Comparison of ENCODE assay signal across 1 cellular context in the genomic region with DNA sequence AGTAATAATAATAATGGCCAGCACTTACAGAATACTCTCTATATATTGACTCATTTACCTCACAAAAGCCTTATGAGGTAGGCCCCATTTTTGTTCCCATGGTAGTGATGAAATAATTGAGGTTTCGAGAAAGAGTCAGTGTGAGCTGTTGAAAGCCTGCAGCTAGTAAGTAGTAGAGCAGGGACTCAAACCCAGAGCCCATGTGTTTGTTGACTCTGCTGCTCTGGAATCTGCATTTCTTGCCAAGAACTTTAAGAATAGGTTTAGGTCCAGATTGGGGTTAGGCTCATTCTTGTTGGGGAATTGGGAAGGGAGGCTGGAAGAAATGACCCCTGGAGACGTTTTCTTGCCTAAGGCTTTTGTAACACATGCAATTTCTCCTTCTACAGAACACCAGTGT.
TF ChIP-seq lines count a peak whose summit lies in the region.

No MANE protein-coding gene starts in this region.

TF ChIP-seq in WTC11, 78 proteins besides CTCF, POLR2A, EP300 and RAD21 (continued from another document):
- TF ChIP-seq, protein P1, sequence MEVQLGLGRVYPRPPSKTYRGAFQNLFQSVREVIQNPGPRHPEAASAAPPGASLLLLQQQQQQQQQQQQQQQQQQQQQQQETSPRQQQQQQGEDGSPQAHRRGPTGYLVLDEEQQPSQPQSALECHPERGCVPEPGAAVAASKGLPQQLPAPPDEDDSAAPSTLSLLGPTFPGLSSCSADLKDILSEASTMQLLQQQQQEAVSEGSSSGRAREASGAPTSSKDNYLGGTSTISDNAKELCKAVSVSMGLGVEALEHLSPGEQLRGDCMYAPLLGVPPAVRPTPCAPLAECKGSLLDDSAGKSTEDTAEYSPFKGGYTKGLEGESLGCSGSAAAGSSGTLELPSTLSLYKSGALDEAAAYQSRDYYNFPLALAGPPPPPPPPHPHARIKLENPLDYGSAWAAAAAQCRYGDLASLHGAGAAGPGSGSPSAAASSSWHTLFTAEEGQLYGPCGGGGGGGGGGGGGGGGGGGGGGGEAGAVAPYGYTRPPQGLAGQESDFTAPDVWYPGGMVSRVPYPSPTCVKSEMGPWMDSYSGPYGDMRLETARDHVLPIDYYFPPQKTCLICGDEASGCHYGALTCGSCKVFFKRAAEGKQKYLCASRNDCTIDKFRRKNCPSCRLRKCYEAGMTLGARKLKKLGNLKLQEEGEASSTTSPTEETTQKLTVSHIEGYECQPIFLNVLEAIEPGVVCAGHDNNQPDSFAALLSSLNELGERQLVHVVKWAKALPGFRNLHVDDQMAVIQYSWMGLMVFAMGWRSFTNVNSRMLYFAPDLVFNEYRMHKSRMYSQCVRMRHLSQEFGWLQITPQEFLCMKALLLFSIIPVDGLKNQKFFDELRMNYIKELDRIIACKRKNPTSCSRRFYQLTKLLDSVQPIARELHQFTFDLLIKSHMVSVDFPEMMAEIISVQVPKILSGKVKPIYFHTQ (CRISPR knock-in tag; IDR thresholded peaks at IDR 0.05): no peak
- TF ChIP-seq TCF7 (CRISPR knock-in tag; IDR thresholded peaks at IDR 0.05; ENCODE audit: low read depth) (no peak), CREM (CRISPR knock-in tag; IDR thresholded peaks at IDR 0.05) (no peak), NR2C2 (CRISPR knock-in tag; IDR thresholded peaks at IDR 0.05) (no peak), GABPB1 (CRISPR knock-in tag; IDR thresholded peaks at IDR 0.05) (no peak), ZNF396 (CRISPR knock-in tag; IDR thresholded peaks at IDR 0.05; ENCODE audit: borderline replicate concordance) (no peak), IRF2 (CRISPR knock-in tag; IDR thresholded peaks at IDR 0.05; ENCODE audit: borderline replicate concordance, low read depth) (no peak)
- TF ChIP-seq, protein P2, sequence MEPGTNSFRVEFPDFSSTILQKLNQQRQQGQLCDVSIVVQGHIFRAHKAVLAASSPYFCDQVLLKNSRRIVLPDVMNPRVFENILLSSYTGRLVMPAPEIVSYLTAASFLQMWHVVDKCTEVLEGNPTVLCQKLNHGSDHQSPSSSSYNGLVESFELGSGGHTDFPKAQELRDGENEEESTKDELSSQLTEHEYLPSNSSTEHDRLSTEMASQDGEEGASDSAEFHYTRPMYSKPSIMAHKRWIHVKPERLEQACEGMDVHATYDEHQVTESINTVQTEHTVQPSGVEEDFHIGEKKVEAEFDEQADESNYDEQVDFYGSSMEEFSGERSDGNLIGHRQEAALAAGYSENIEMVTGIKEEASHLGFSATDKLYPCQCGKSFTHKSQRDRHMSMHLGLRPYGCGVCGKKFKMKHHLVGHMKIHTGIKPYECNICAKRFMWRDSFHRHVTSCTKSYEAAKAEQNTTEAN (CRISPR knock-in tag; IDR thresholded peaks at IDR 0.05): no peak
